7 cellular contexts compared by ENCODE assay signal in genomic region chr10:22476601-22477364, GRCh38.
DNase-seq lines count a peak whose midpoint lies in the region; ATAC-seq and TF ChIP-seq lines count a peak whose summit lies in the region.

No MANE protein-coding gene starts in this region.

- H3K4me3 ChIP-seq in GM23338 (peak overlapping the region; percentile 72), spleen (peak overlapping the region; percentile 28 to 69 (median 50))

- H3K9me3 ChIP-seq in spleen = no peaks in the 10 kb centered on the region

- H3K4me1 ChIP-seq in GM23338 (ENCODE audit: insufficient read depth) (peaks cover 26% of the 10 kb centered on the region), spleen (peaks cover 11 to 26% (median 25%) of the 10 kb centered on the region in 6 donors)

- DNase-seq in GM23338 (ENCODE audit: low spot score) (peak; percentile 64), immature natural killer cell (no peak), spleen (no peak), mucosa of gallbladder (ENCODE audit: low spot score) (no peak), cortex of kidney (lab: John Stamatoyannopoulos, UW) (no peak)

- peak overlapping the region; percentile 94 for H3K4me2 ChIP-seq in GM23338

- H3K4me1 Mint-ChIP-seq in GM23338 (peaks cover 40% of the 10 kb centered on the region), immature natural killer cell (peaks cover 18 to 33% of the 10 kb centered on the region in 2 donors)
- H3K4me1 Mint-ChIP-seq in activated T-helper 17 cell treated with anti-CD3 and anti-CD28 coated beads, Interleukin-2, amount 50 U/mL, for 72 hours = peaks cover 9% of the 10 kb centered on the region

- H3K27me3 ChIP-seq in GM23338 (ENCODE audit: insufficient read depth) (peaks cover 100% of the 10 kb centered on the region), spleen (replicated peaks in 1 of 7) (peaks cover 14 to 71% (median 61%) of the 10 kb centered on the region in 7 donors)

- WGBS in spleen, 5 donors = 16 to 29% (median 19%) methylated on average over 34 to 57 of the region's 57 CpGs

- peaks cover 85% of the 10 kb centered on the region for H3K27me3 Mint-ChIP-seq in GM23338 (ENCODE audit: insufficient read depth, low read depth, poor library complexity)
- peaks cover 42% of the 10 kb centered on the region for H3K27me3 Mint-ChIP-seq in activated T-helper 17 cell treated with anti-CD3 and anti-CD28 coated beads, Interleukin-2, amount 50 U/mL, for 72 hours
- peaks cover 19 to 33% (median 33%) of the 10 kb centered on the region in 3 donors for H3K27me3 Mint-ChIP-seq in immature natural killer cell (ENCODE audit: low read depth in 3 of 3)

- intact Hi-C loops in spleen (cut with DNase I; ENCODE audit: low total_unique reads) = no loop called here

- H3K4me3 Mint-ChIP-seq in GM23338 = peak overlapping the region; percentile 74
- peak overlapping the region; percentile 33 for H3K4me3 Mint-ChIP-seq in activated T-helper 17 cell treated with anti-CD3 and anti-CD28 coated beads, Interleukin-2, amount 50 U/mL, for 72 hours
- H3K4me3 Mint-ChIP-seq in immature natural killer cell = peak overlapping the region; percentile 70 to 83 (median 75)

- no peak overlapping the region for H3K27ac Mint-ChIP-seq in GM23338
- H3K27ac Mint-ChIP-seq in activated T-helper 17 cell treated with anti-CD3 and anti-CD28 coated beads, Interleukin-2, amount 50 U/mL, for 72 hours = no peak overlapping the region
- no peak overlapping the region for H3K27ac Mint-ChIP-seq in immature natural killer cell

- H2AFZ ChIP-seq in GM23338 = peak overlapping the region; percentile 90

- no peaks in the 10 kb centered on the region for H3K79me2 ChIP-seq in GM23338 (replicated peaks; ENCODE audit: insufficient read depth)

- H3K9me3 Mint-ChIP-seq in GM23338 = no peaks in the 10 kb centered on the region
- no peaks in the 10 kb centered on the region for H3K9me3 Mint-ChIP-seq in activated T-helper 17 cell treated with anti-CD3 and anti-CD28 coated beads, Interleukin-2, amount 50 U/mL, for 72 hours
- no peaks in the 10 kb centered on the region for H3K9me3 Mint-ChIP-seq in immature natural killer cell

- peaks cover 6% of the 10 kb centered on the region; the same call in 1 of the 2 replicates for H4K20me1 ChIP-seq in GM23338 (replicated peaks; ENCODE audit: insufficient read depth)

- H3K36me3 Mint-ChIP-seq in GM23338 (ENCODE audit: low read depth) (no peaks in the 10 kb centered on the region; the same call in 2 of the 3 replicates), immature natural killer cell (peaks cover 0 to 5% (median 0%) of the 10 kb centered on the region in 3 donors)
- H3K36me3 Mint-ChIP-seq in activated T-helper 17 cell treated with anti-CD3 and anti-CD28 coated beads, Interleukin-2, amount 50 U/mL, for 72 hours (ENCODE audit: low read depth) = no peaks in the 10 kb centered on the region

- TF ChIP-seq POLR2A in spleen (IDR thresholded peaks at IDR 0.05) = no peak

- ATAC-seq in GM23338 = peak; percentile 27
- no peak for ATAC-seq in activated T-helper 17 cell treated with anti-CD3 and anti-CD28 coated beads, Interleukin-2, amount 50 U/mL, for 72 hours (replicated peaks)
- no peak for ATAC-seq in HG03469 (IDR thresholded peaks at IDR 0.05; ENCODE audit: unreplicated experiment)

- TF ChIP-seq CTCF in GM23338 (conservative IDR thresholded peaks at IDR 0.05; ENCODE audit: low read depth in 2 of 2) (no peak), spleen (IDR thresholded peaks at IDR 0.05 in 8 of 11, conservative IDR thresholded peaks at IDR 0.05 in 3 of 11) (no peak)

- no peaks in the 10 kb centered on the region for H3K36me3 ChIP-seq in GM23338 (ENCODE audit: insufficient read depth)
- no peaks in the 10 kb centered on the region for H3K36me3 ChIP-seq in spleen

- peaks cover 9% of the 10 kb centered on the region for H3F3A ChIP-seq in GM23338 (replicated peaks; ENCODE audit: low read depth)

- H3K9me2 ChIP-seq in GM23338 (ENCODE audit: insufficient read depth) = no peaks in the 10 kb centered on the region

- H3K27ac ChIP-seq in GM23338 (ENCODE audit: low read depth) (no peak overlapping the region), spleen (no peak overlapping the region)

TF ChIP-seq in GM23338, 12 proteins besides CTCF, POLR2A, EP300 and RAD21:
- no peak for TF ChIP-seq CREB1 (CRISPR knock-in tag; IDR thresholded peaks at IDR 0.05; ENCODE audit: low read depth)
- TF ChIP-seq EZH2 (IDR thresholded peaks at IDR 0.05; ENCODE audit: low read depth, unreplicated experiment) = peak; percentile 89
- TF ChIP-seq EZH2phosphoT487 (IDR thresholded peaks at IDR 0.05; ENCODE audit: unreplicated experiment) = no peak
- no peak for TF ChIP-seq STAT1 (IDR thresholded peaks at IDR 0.05; ENCODE audit: unreplicated experiment)
